In genomic region chr17:1648582-1649115, GRCh38 we compare ENCODE assay signal across 1 cellular context.
A peak's percentile ranks its signal among the peaks of the same experiment; 100 is the strongest.
TF ChIP-seq lines count a peak whose summit lies in the region.

No MANE protein-coding gene starts in this region.

TF ChIP-seq in HepG2, 621 proteins besides CTCF, POLR2A, EP300 and RAD21 (continued from another document and continues in another):
- no peak for TF ChIP-seq ZBTB40 (IDR thresholded peaks at IDR 0.05)
- TF ChIP-seq ZBTB40 (CRISPR knock-in tag; IDR thresholded peaks at IDR 0.05) = no peak
- no peak for TF ChIP-seq NRL (CRISPR knock-in tag; IDR thresholded peaks at IDR 0.05; ENCODE audit: borderline replicate concordance)
- no peak for TF ChIP-seq ZNF484 (CRISPR knock-in tag; IDR thresholded peaks at IDR 0.05; ENCODE audit: borderline replicate concordance, low read depth)
- no peak for TF ChIP-seq HNRNPUL1 (IDR thresholded peaks at IDR 0.05; ENCODE audit: low read depth, low read length)
- no peak for TF ChIP-seq ZNF34 (CRISPR knock-in tag; IDR thresholded peaks at IDR 0.05; ENCODE audit: borderline replicate concordance)
- TF ChIP-seq ZBTB33 (CRISPR knock-in tag; IDR thresholded peaks at IDR 0.05) = peak; percentile 93
- TF ChIP-seq TMF1 (CRISPR knock-in tag; IDR thresholded peaks at IDR 0.05; ENCODE audit: low read depth) = no peak
- TF ChIP-seq ZNF142 (CRISPR knock-in tag; IDR thresholded peaks at IDR 0.05) = peak; percentile 67; the same call in 1 of the 2 replicates
- TF ChIP-seq NFE2L1 (CRISPR knock-in tag; IDR thresholded peaks at IDR 0.05; ENCODE audit: borderline replicate concordance) = no peak
- no peak for TF ChIP-seq NR0B2 (CRISPR knock-in tag; IDR thresholded peaks at IDR 0.05)
- no peak for TF ChIP-seq KDM6A (CRISPR knock-in tag; IDR thresholded peaks at IDR 0.05; ENCODE audit: low read depth)
- no peak for TF ChIP-seq PHF5A (CRISPR knock-in tag; IDR thresholded peaks at IDR 0.05; ENCODE audit: low read depth, unreplicated experiment)
- no peak for TF ChIP-seq ZFYVE20 (CRISPR knock-in tag; IDR thresholded peaks at IDR 0.05; ENCODE audit: borderline replicate concordance, low read depth)
- TF ChIP-seq MEIS1 (CRISPR knock-in tag; IDR thresholded peaks at IDR 0.05; ENCODE audit: borderline replicate concordance) = no peak
- TF ChIP-seq REL (CRISPR knock-in tag; conservative IDR thresholded peaks at IDR 0.05) = no peak
- TF ChIP-seq ZNF777 (CRISPR knock-in tag; IDR thresholded peaks at IDR 0.05) = no peak
- TF ChIP-seq ZNF687 (CRISPR knock-in tag; IDR thresholded peaks at IDR 0.05) = peak; percentile 78
- TF ChIP-seq KDM4B (CRISPR knock-in tag; IDR thresholded peaks at IDR 0.05) = no peak; the same call in 1 of the 2 replicates
- no peak; the same call in 1 of the 2 replicates for TF ChIP-seq CHD2 (IDR thresholded peaks at IDR 0.05; ENCODE audit: low read depth, low read length)
- no peak for TF ChIP-seq MLX (CRISPR knock-in tag; IDR thresholded peaks at IDR 0.05)
- TF ChIP-seq CHD4 (IDR thresholded peaks at IDR 0.05; ENCODE audit: borderline replicate concordance, low read length) = no peak
- TF ChIP-seq FOXA1 (IDR thresholded peaks at IDR 0.05) = no peak
- TF ChIP-seq FOXA1 (CRISPR knock-in tag; IDR thresholded peaks at IDR 0.05) = 0 out of 2 replicates have a peak, but pooled peaks have one; percentile 13
- peak; percentile 17 for TF ChIP-seq SP4 (CRISPR knock-in tag; IDR thresholded peaks at IDR 0.05)
- no peak for TF ChIP-seq ZSCAN25 (CRISPR knock-in tag; IDR thresholded peaks at IDR 0.05)
- TF ChIP-seq PAWR (CRISPR knock-in tag; IDR thresholded peaks at IDR 0.05; ENCODE audit: borderline replicate concordance) = no peak
- no peak for TF ChIP-seq ZZZ3 (CRISPR knock-in tag; IDR thresholded peaks at IDR 0.05; ENCODE audit: borderline replicate concordance)
- peak; percentile 16; the same call in 1 of the 2 replicates for TF ChIP-seq ETV5 (CRISPR knock-in tag; IDR thresholded peaks at IDR 0.05; ENCODE audit: borderline replicate concordance)
- TF ChIP-seq ARNT2 (CRISPR knock-in tag; IDR thresholded peaks at IDR 0.05; ENCODE audit: low read depth) = no peak
- no peak for TF ChIP-seq MIXL1 (CRISPR knock-in tag; IDR thresholded peaks at IDR 0.05)
- no peak for TF ChIP-seq ATF7 (IDR thresholded peaks at IDR 0.05)
- no peak for TF ChIP-seq ATF7 (CRISPR knock-in tag; IDR thresholded peaks at IDR 0.05)
- peak; percentile 18; the same call in 1 of the 2 replicates for TF ChIP-seq ELF3 (CRISPR knock-in tag; IDR thresholded peaks at IDR 0.05)
- no peak; the same call in 1 of the 2 replicates for TF ChIP-seq TBX2 (CRISPR knock-in tag; IDR thresholded peaks at IDR 0.05; ENCODE audit: borderline replicate concordance)
- TF ChIP-seq HDAC1 (CRISPR knock-in tag; IDR thresholded peaks at IDR 0.05) = peak; percentile 73
- no peak for TF ChIP-seq HMG20A (CRISPR knock-in tag; IDR thresholded peaks at IDR 0.05; ENCODE audit: borderline replicate concordance)
- TF ChIP-seq EZH2 (conservative IDR thresholded peaks at IDR 0.05; ENCODE audit: low read depth, low read length) = no peak
